In the genomic region with DNA sequence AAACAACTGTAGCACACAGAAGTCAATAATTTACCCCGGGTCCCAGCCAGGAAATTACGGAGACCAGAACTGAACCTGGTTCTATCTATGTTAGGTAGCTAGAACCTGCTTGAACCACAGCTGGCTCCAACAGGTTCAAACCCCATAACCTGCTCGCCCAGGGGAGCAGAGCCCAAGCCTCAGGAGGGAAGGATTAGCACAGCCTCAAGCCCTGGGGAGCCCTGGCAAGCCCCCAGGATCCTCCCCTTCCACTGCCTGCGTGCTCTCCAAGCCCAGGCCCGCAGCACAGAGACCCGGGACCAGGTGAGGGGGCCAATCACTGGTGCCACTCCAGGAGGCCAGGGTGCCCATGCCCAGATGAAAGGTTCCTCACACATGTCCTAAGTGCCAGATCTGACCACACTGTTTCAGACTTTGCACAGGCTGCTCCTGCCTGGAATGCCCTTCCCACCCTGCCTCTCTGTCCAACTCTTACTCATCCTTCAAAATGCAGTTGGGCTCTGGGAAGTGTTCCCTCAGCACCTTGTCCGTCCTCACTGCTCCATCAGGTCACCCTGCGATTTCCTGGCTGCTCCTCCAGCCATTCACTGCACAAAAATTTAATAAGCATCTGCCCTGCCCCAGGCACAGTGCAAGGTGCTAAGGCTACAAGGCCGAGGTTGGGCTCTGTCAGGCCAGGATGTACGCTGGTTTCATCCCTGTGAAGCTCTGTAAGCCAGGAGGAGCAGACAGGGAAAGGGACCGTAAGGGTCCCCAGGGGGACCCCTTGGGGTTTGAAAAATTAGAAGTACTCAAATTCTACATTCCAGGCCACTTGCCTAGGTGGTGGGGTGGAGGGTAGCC, we compare ENCODE assay signal across 16 cellular contexts. TPM values are rescaled to one million over a fixed set of nuclear protein-coding genes. Genes with fewer than 3 reads are reported as not detected.
DNase-seq lines count a peak whose midpoint lies in the region; ATAC-seq, FAIRE-seq and TF ChIP-seq lines count a peak whose summit lies in the region.
"Had no signal": no experiment of that assay in that cellular context is flagged by ENCODE, and none has a peak within 500 bp of the region (broad histone marks: within the 10 kb centered on the region; RNA-seq: fewer than 3 reads in every experiment).

No MANE protein-coding gene starts in this region.

- TF ChIP-seq CTCF in HFFc6 (IDR thresholded peaks at IDR 0.05) (no peak), MCF 10A (IDR thresholded peaks at IDR 0.05; ENCODE audit: unreplicated experiment) (no peak), HepG2 (CRISPR knock-in tag; IDR thresholded peaks at IDR 0.05) (no peak)

- TF ChIP-seq POLR2A in HepG2 (IDR thresholded peaks at IDR 0.05; ENCODE audit: insufficient read depth in 1 of 2, low read depth in 2 of 2, low read length in 2 of 2): no peak

- peaks cover 0 to 5% of the 10 kb centered on the region in 2 experiments; a peak in 2 of 5 replicates for H3K36me3 ChIP-seq in HepG2 (replicated peaks in 1 of 2; ENCODE audit: control insufficient read depth in 1 of 2, insufficient read depth in 2 of 2, low read length in 2 of 2)
- H3K36me3 ChIP-seq in stomach smooth muscle (ENCODE audit: control insufficient read depth in 2 of 2, insufficient read depth in 2 of 2, low read length in 2 of 2): peaks cover 5 to 10% of the 10 kb centered on the region in 2 donors
- H3K36me3 ChIP-seq: suprapubic skin had no signal

- BruUV-seq in MCF 10A (replicated peaks; lab: Mats Ljungman, UMichigan) (no TSS peak), HepG2 (replicated peaks; lab: Mats Ljungman, UMichigan) (no TSS peak)

- H3K27ac ChIP-seq in HepG2 (ENCODE audit: extremely low read length, insufficient read depth, low read length): no peak overlapping the region
- peak overlapping the region; percentile 46 for H3K27ac ChIP-seq in stomach smooth muscle (ENCODE audit: low read length)
- H3K27ac ChIP-seq in caudate nucleus (ENCODE audit: low read depth, low read length): no peak overlapping the region
- H3K27ac ChIP-seq: RWPE1, suprapubic skin had no signal

- H3K36me3 Mint-ChIP-seq in HFFc6 (ENCODE audit: low read depth) (no peaks in the 10 kb centered on the region), MCF 10A (ENCODE audit: insufficient read depth, unreplicated experiment) (no peaks in the 10 kb centered on the region)
- peaks cover 5% of the 10 kb centered on the region for H3K36me3 Mint-ChIP-seq in activated naive CD8-positive, alpha-beta T cell treated with anti-CD3 and anti-CD28 coated beads for 36 hours
- H3K36me3 Mint-ChIP-seq: activated naive CD8-positive, alpha-beta T cell had no signal

- no peak overlapping the region for H3K4me3 Mint-ChIP-seq in HFFc6
- no peak overlapping the region for H3K4me3 Mint-ChIP-seq in MCF 10A (ENCODE audit: unreplicated experiment)
- H3K4me3 Mint-ChIP-seq in activated naive CD8-positive, alpha-beta T cell treated with anti-CD3 and anti-CD28 coated beads for 36 hours: no peak overlapping the region
- H3K4me3 Mint-ChIP-seq: activated naive CD8-positive, alpha-beta T cell had no signal

- no peak for ATAC-seq in HepG2
- ATAC-seq: K562 had no signal

- intact Hi-C loops in MCF 10A (cut with micrococcal nuclease): no loop called here
- intact Hi-C loops in HepG2 (cut with micrococcal nuclease; ENCODE audit: unreplicated experiment): no loop called here

- no peak overlapping the region for H3K4me3 ChIP-seq in HepG2 (replicated peaks in 1 of 3; ENCODE audit: insufficient read depth in 1 of 3, low read depth in 2 of 3, low read length in 3 of 3)
- peak overlapping the region in 1 of 2 donors; percentile 15 for H3K4me3 ChIP-seq in stomach smooth muscle (ENCODE audit: low read length in 2 of 2)
- H3K4me3 ChIP-seq: K562, skin epidermis, suprapubic skin had no signal

- no peaks in the 10 kb centered on the region for H3K9me3 ChIP-seq in HepG2 (ENCODE audit: low read length)
- no peaks in the 10 kb centered on the region for H3K9me3 ChIP-seq in stomach smooth muscle (ENCODE audit: control insufficient read depth in 2 of 2, low read length in 2 of 2)
- H3K9me3 ChIP-seq: suprapubic skin had no signal

- H2AFZ ChIP-seq in HepG2 (ENCODE audit: low read length): no peak overlapping the region

- POLR2A ChIA-PET in MCF 10A (lab: Yijun Ruan, JAX) (no interaction called here), HepG2 (lab: Yijun Ruan, JAX) (no interaction called here)

- no peak for TF ChIP-seq EP300 in HepG2 (IDR thresholded peaks at IDR 0.05; ENCODE audit: low read depth in 2 of 2, low read length in 2 of 2)
- TF ChIP-seq EP300 in HepG2 (CRISPR knock-in tag; IDR thresholded peaks at IDR 0.05; ENCODE audit: borderline replicate concordance): no peak

- H3K27ac Mint-ChIP-seq in HFFc6: no peak overlapping the region
- H3K27ac Mint-ChIP-seq in MCF 10A (ENCODE audit: low read depth, unreplicated experiment): peak overlapping the region; percentile 60
- no peak overlapping the region for H3K27ac Mint-ChIP-seq in activated naive CD8-positive, alpha-beta T cell treated with anti-CD3 and anti-CD28 coated beads for 36 hours
- H3K27ac Mint-ChIP-seq: activated naive CD8-positive, alpha-beta T cell had no signal

- DNase-seq in HFFc6 (peak; percentile 18), MCF 10A (ENCODE audit: unreplicated experiment) (peak; percentile 52), HepG2 (ENCODE audit: low spot score) (no peak), caudate nucleus (lab: John Stamatoyannopoulos, UW) (no peak), GM19239 (ENCODE audit: insufficient read length, low spot score) (no peak)
- DNase-seq in activated T-cell treated with anti-CD3 and anti-CD28 coated beads, Interleukin-2, amount 50 U/mL, for 1 hour: no peak
- DNase-seq in activated naive CD8-positive, alpha-beta T cell treated with anti-CD3 and anti-CD28 coated beads for 36 hours: no peak
- DNase-seq: NCI-H187, NCI-H748 treated with DMSO at 0.1 percent for 48 hours had no signal

- no peak for TF ChIP-seq RAD21 in HepG2 (CRISPR knock-in tag; IDR thresholded peaks at IDR 0.05)

- H3K9me3 Mint-ChIP-seq in HFFc6 (no peaks in the 10 kb centered on the region), MCF 10A (ENCODE audit: unreplicated experiment) (no peaks in the 10 kb centered on the region)
- H3K9me3 Mint-ChIP-seq in activated naive CD8-positive, alpha-beta T cell treated with anti-CD3 and anti-CD28 coated beads for 36 hours: no peaks in the 10 kb centered on the region

- 81% methylated on average over 8 of the region's 11 CpGs for WGBS in HepG2 (ENCODE audit: low lambda C conversion rate)

- peaks cover 31% of the 10 kb centered on the region; the same call in 1 of the 2 replicates for H4K20me1 ChIP-seq in HepG2 (ENCODE audit: insufficient read depth, low read length)

- FAIRE-seq in HepG2 (lab: Jason Lieb, UNC): no peak
- no peak for FAIRE-seq in GM19239 (lab: Jason Lieb, UNC)
- FAIRE-seq: islet of Langerhans, K562 had no signal

- CTCF ChIA-PET in MCF 10A (lab: Yijun Ruan, JAX) (no interaction called here), HepG2 (lab: Yijun Ruan, JAX; ENCODE audit: low intra/inter-chr PET ratio, low total read pairs) (no interaction called here)

- H3K27me3 ChIP-seq in HepG2 (ENCODE audit: control insufficient read depth in 1 of 2, insufficient read depth in 2 of 2, low read length in 2 of 2) (no peaks in the 10 kb centered on the region), stomach smooth muscle (ENCODE audit: control insufficient read depth in 1 of 2, insufficient read depth in 2 of 2, low read length in 2 of 2) (no peaks in the 10 kb centered on the region)
- H3K27me3 ChIP-seq: suprapubic skin had no signal

- no peak overlapping the region for H3K9ac ChIP-seq in HepG2 (ENCODE audit: insufficient read depth, low read depth, low read length)
- H3K9ac ChIP-seq in stomach smooth muscle (ENCODE audit: low read length in 2 of 2): no peak overlapping the region

- H3K4me1 Mint-ChIP-seq in HFFc6 (ENCODE audit: low read depth): peaks cover 12% of the 10 kb centered on the region
- H3K4me1 Mint-ChIP-seq in MCF 10A (ENCODE audit: insufficient read depth, unreplicated experiment): peaks cover 12% of the 10 kb centered on the region
- peaks cover 32% of the 10 kb centered on the region for H3K4me1 Mint-ChIP-seq in activated naive CD8-positive, alpha-beta T cell treated with anti-CD3 and anti-CD28 coated beads for 36 hours

- H3K4me2 ChIP-seq in HepG2 (ENCODE audit: low read depth, low read length): no peak overlapping the region

- in situ Hi-C loops in HepG2 (cut with HindIII; ENCODE audit: extremely low pct_ligation_motif_present, low pct_unique_long_range_greater_than_20kb): no loop called here

- peaks cover 26% of the 10 kb centered on the region for H3K79me2 ChIP-seq in HepG2 (ENCODE audit: insufficient read depth, low read length)

- H3K27me3 Mint-ChIP-seq in HFFc6 (ENCODE audit: insufficient read depth) (0 out of 2 replicates have a peak, but pooled peaks cover 2% of the 10 kb centered on the region), MCF 10A (ENCODE audit: insufficient read depth, unreplicated experiment) (no peaks in the 10 kb centered on the region)
- H3K27me3 Mint-ChIP-seq in activated naive CD8-positive, alpha-beta T cell treated with anti-CD3 and anti-CD28 coated beads for 36 hours: no peaks in the 10 kb centered on the region
- H3K27me3 Mint-ChIP-seq: activated naive CD8-positive, alpha-beta T cell had no signal

- peaks cover 55% of the 10 kb centered on the region for H3K4me1 ChIP-seq in HepG2 (ENCODE audit: insufficient read depth, low read length)
- H3K4me1 ChIP-seq in stomach smooth muscle (ENCODE audit: control insufficient read depth, insufficient read depth, low read length): peaks cover 45% of the 10 kb centered on the region

RNA-seq across cellular contexts. Expression of a gene that starts 32.2 kb away (rescaled TPM):
- 10 to 100 TPM; 10.8 to 14.4 (median 11.2) TPM for total RNA-seq in HFFc6 (2021; fragmentation: NEBNext Ultra II Directional; extraction: Animal tissue kit (Norgen Biotek cat#: 25700))
- total RNA-seq in MCF 10A (2022) (0.44 and 0.98 TPM in 2 replicates), HepG2 (2016; rRNA removed; fragmentation: Illumina TruSeq; extraction: Trizol) (22.5 and 25.2 TPM in 2 replicates)
- total RNA-seq in HepG2 (2016; cell fraction: cytosol; rRNA removed; fragmentation: Illumina TruSeq; extraction: Trizol; ENCODE audit: low read depth): 15.2 and 19.6 TPM in 2 replicates
- 21.7 and 25.0 TPM in 2 replicates for total RNA-seq in HepG2 (2016; cell fraction: insoluble cytoplasmic fraction; rRNA removed; fragmentation: Illumina TruSeq; extraction: Trizol)
- 20.4 and 20.9 TPM in 2 replicates for total RNA-seq in HepG2 (2016; cell fraction: membrane; rRNA removed; fragmentation: Illumina TruSeq; extraction: Trizol)
- 15.7 and 24.9 TPM in 2 replicates for total RNA-seq in HepG2 (2016; cell fraction: nucleus; rRNA removed; fragmentation: Illumina TruSeq; extraction: Trizol)
- 35.7 and 35.9 TPM in 2 replicates for polyA plus RNA-seq in HepG2 (2011; rRNA removed)
- 33.5 and 41.0 TPM in 2 replicates for polyA plus RNA-seq in HepG2 (2011; cell fraction: cytosol; rRNA removed)
- 50.3 and 56.4 TPM in 2 replicates for polyA plus RNA-seq in HepG2 (2011; cell fraction: nucleus; rRNA removed)
- 25.7 and 29.8 TPM in 2 replicates for polyA plus RNA-seq in HepG2 (2012)
- 19.3 and 20.1 TPM in 2 replicates for polyA plus RNA-seq in HepG2 (2016; cell fraction: cytosol; fragmentation: Illumina TruSeq; extraction: Trizol; ENCODE audit: low read depth)
- polyA plus RNA-seq in HepG2 (2016; cell fraction: insoluble cytoplasmic fraction; fragmentation: Illumina TruSeq; extraction: Trizol; ENCODE audit: low read depth): 33.2 and 40.0 TPM in 2 replicates
- polyA plus RNA-seq in HepG2 (2016; cell fraction: membrane; fragmentation: Illumina TruSeq; extraction: Trizol; ENCODE audit: low read depth): 23.0 and 27.7 TPM in 2 replicates
- 26.7 and 32.1 TPM in 2 replicates for polyA plus RNA-seq in HepG2 (2016; cell fraction: nucleus; fragmentation: Illumina TruSeq; extraction: Trizol; ENCODE audit: insufficient read depth, low read depth)
- polyA minus RNA-seq in HepG2 (2011; rRNA and poly(A)+ RNA removed; ENCODE audit: low replicate concordance): 48.7 and 175 TPM in 2 replicates
- 37.4 and 40.0 TPM in 2 replicates for polyA minus RNA-seq in HepG2 (2011; cell fraction: cytosol; rRNA and poly(A)+ RNA removed)
- 68.6 and 72.2 TPM in 2 replicates for polyA minus RNA-seq in HepG2 (2011; cell fraction: nucleus; rRNA and poly(A)+ RNA removed)
- 10 to 100 TPM; 25.6 to 26.3 TPM for total RNA-seq in activated naive CD8-positive, alpha-beta T cell treated with anti-CD3 and anti-CD28 coated beads for 36 hours

Comparison
In these comparisons a context has a peak if more than half of its experiments do, and no peak if none do; other contexts are left out.
1. DNase-seq: peak in HFFc6 (single experiment) and MCF 10A (single experiment); none in HepG2 (single experiment), activated T-cell treated with anti-CD3 and anti-CD28 coated beads, Interleukin-2, amount 50 U/mL, for 1 hour (single experiment), caudate nucleus (0 of 61), GM19239 (single experiment) and activated naive CD8-positive, alpha-beta T cell treated with anti-CD3 and anti-CD28 coated beads for 36 hours (single experiment).